Comparison of ENCODE assay signal across 19 cellular contexts in the genomic region with DNA sequence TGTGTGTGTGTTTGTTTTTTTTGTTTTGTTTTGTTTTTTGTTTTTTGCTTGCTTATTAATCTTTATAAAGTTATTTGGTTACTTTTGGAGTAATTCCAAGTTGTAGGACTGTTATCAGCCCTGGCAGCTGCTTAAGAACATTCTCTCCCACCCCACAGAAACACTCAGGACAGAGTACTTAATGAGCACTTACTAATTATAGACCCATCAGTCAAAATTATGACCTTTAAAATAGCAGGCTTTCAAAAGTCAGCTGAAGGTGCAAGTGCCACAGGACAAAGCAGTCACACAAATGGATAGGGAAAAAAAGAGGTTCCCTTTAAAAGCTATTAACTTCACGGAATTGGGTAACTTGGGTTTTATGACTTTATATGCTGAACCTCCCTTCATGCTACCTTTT.
DNase-seq lines count a peak whose midpoint lies in the region; ATAC-seq, FAIRE-seq and TF ChIP-seq lines count a peak whose summit lies in the region.
"Had no signal": no experiment of that assay in that cellular context is flagged by ENCODE, and none has a peak within 500 bp of the region (broad histone marks: within the 10 kb centered on the region; RNA-seq: fewer than 3 reads in every experiment).

No MANE protein-coding gene starts in this region.

- BruUV-seq in GM12878 (replicated peaks; lab: Mats Ljungman, UMichigan) = no TSS peak

- no peak for TF ChIP-seq RAD21 in GM12878 (IDR thresholded peaks at IDR 0.05; ENCODE audit: insufficient read depth, low read depth, low read length)

- H3K9me3 ChIP-seq in GM12878 (replicated peaks; ENCODE audit: control insufficient read depth, insufficient read depth, low read length) = no peaks in the 10 kb centered on the region
- no peaks in the 10 kb centered on the region for H3K9me3 ChIP-seq in osteoblast (ENCODE audit: low read depth, low read length)

- RAD21 ChIA-PET in GM12878 (lab: Charles Lee; ENCODE audit: unreplicated experiment) = no interaction called here

- H3K4me1 ChIP-seq in GM12878 (ENCODE audit: control insufficient read depth, insufficient read depth, low read length) (no peaks in the 10 kb centered on the region), osteoblast (ENCODE audit: insufficient read depth, low read length) (no peaks in the 10 kb centered on the region)

- peak; percentile 88 for FAIRE-seq in GM12878 (lab: Jason Lieb, UNC)
- FAIRE-seq: A204.1, H1 had no signal

- POLR2A ChIA-PET in GM12878 (lab: Charles Lee) = no interaction called here

- no peaks in the 10 kb centered on the region for H4K20me1 ChIP-seq in GM12878 (ENCODE audit: control insufficient read depth, insufficient read depth)
- H4K20me1 ChIP-seq in osteoblast (ENCODE audit: insufficient read depth, low read length) = no peaks in the 10 kb centered on the region

- H3K9ac ChIP-seq in GM12878 (ENCODE audit: control insufficient read depth, insufficient read depth, low read length) = no peak overlapping the region

- CTCF ChIA-PET in GM12878 (lab: Yijun Ruan, JAX) = interaction anchor here (0.7 kb wide), 1 partner anchor 667 kb away, joined by 3 read pairs; no protein-coding TSS in a partner anchor

- H3K4me2 ChIP-seq in GM12878 (ENCODE audit: control insufficient read depth, insufficient read depth) = no peak overlapping the region
- no peak overlapping the region for H3K4me2 ChIP-seq in osteoblast (ENCODE audit: insufficient read depth, low read length)

- 0% methylated on average over 1 of the region's 1 CpG for WGBS in GM12878 (ENCODE audit: insufficient coverage, insufficient replicate concordance, low lambda C conversion rate, missing lambda C conversion rate)

- intact Hi-C loops in Right ventricle myocardium inferior (cut with DNase I) (loop anchor here (2.0 kb wide), 1 partner anchor 21 kb away; no protein-coding TSS in a partner anchor), cardiac septum (cut with DNase I) (no loop called here), GM12878 (cut with micrococcal nuclease; ENCODE audit: unreplicated experiment) (no loop called here), left ventricle myocardium superior (cut with micrococcal nuclease) (no loop called here)

- DNase-seq in Right ventricle myocardium inferior (ENCODE audit: missing footprints) = no peak
- DNase-seq in cardiac septum (ENCODE audit: low spot score) = no peak
- no peak for DNase-seq in GM12878 (ENCODE audit: low read depth, low spot score)
- no peak for DNase-seq in left ventricle myocardium superior
- no peak for DNase-seq in stimulated activated naive CD4-positive, alpha-beta T cell treated with Interleukin-2 at 50 U/mL for 16 hours (lab: John Stamatoyannopoulos, UW)
- no peak for DNase-seq in NCI-H2196 (lab: John Stamatoyannopoulos, UW; ENCODE audit: unreplicated experiment)
- DNase-seq in osteoblast (ENCODE audit: insufficient read length, low spot score, missing footprints) = no peak
- DNase-seq: Calu3; CD4-positive, alpha-beta T cell; DMS53; NCI-H1436 treated with DMSO at 0.1 percent for 48 hours; NCI-H2029; NCI-H226; NCI-H524 treated with DMSO at 0.1 percent for 48 hours; RPMI8226; T-helper 1 cell had no signal

- H3K36me3 ChIP-seq in GM12878 (ENCODE audit: control insufficient read depth in 2 of 2, insufficient read depth in 2 of 2, low read length in 1 of 2) (no peaks in the 10 kb centered on the region), osteoblast (ENCODE audit: insufficient read depth, low read length) (no peaks in the 10 kb centered on the region)

- no peaks in the 10 kb centered on the region for H3K79me2 ChIP-seq in GM12878 (ENCODE audit: control insufficient read depth, insufficient read depth, low read length)
- H3K79me2 ChIP-seq in osteoblast (ENCODE audit: insufficient read depth, low read length) = no peaks in the 10 kb centered on the region

- TF ChIP-seq EP300 in GM12878 (IDR thresholded peaks at IDR 0.05; ENCODE audit: borderline replicate concordance in 1 of 2, control insufficient read depth in 1 of 2, low read depth in 2 of 2, low read length in 2 of 2) = no peak

- H3K27ac ChIP-seq in GM12878 (ENCODE audit: control insufficient read depth, insufficient read depth) (no peak overlapping the region), osteoblast (ENCODE audit: low read depth, low read length) (no peak overlapping the region)

- H3K4me3 ChIP-seq in GM12878 (no peak overlapping the region), osteoblast (ENCODE audit: insufficient read depth, low read length) (no peak overlapping the region)

- ATAC-seq in Right ventricle myocardium inferior (peak; percentile 85), GM12878 (no peak), left ventricle myocardium superior (peak; percentile 97), GM18873 (IDR thresholded peaks at IDR 0.05; ENCODE audit: low FRiP score, unreplicated experiment) (no peak)

- TF ChIP-seq POLR2A in GM12878 (IDR thresholded peaks at IDR 0.05; ENCODE audit: low read depth, low read length) = no peak

- H2AFZ ChIP-seq in GM12878 (ENCODE audit: control insufficient read depth, low read depth, low read length) (no peak overlapping the region), osteoblast (ENCODE audit: low read length) (no peak overlapping the region)

- in situ Hi-C loops in GM12878 (cut with MboI) = no loop called here

- SMC1A ChIA-PET in GM12878 (lab: Charles Lee; ENCODE audit: uncharacterized antibody, unreplicated experiment) = interaction anchor here (0.9 kb wide), 1 partner anchor 190 kb away, joined by 3 read pairs; no protein-coding TSS in a partner anchor

- no peak for TF ChIP-seq CTCF in GM12878 (IDR thresholded peaks at IDR 0.05 in 2 of 3, conservative IDR thresholded peaks at IDR 0.05 in 1 of 3; ENCODE audit: control insufficient read depth in 2 of 3, extremely low read depth in 1 of 3, insufficient read depth in 1 of 3, low read depth in 3 of 3, low read length in 3 of 3)
- TF ChIP-seq CTCF in osteoblast (IDR thresholded peaks at IDR 0.05; ENCODE audit: extremely low read depth, low read depth, low read length) = no peak

- no peaks in the 10 kb centered on the region for H3K27me3 ChIP-seq in GM12878 (replicated peaks in 1 of 2; ENCODE audit: control insufficient read depth in 2 of 2, insufficient read depth in 2 of 2, low read length in 1 of 2)
- H3K27me3 ChIP-seq in osteoblast (ENCODE audit: insufficient read depth, low read length) = no peaks in the 10 kb centered on the region

TF ChIP-seq in GM12878, 131 proteins besides CTCF, POLR2A, EP300 and RAD21:
- no peak for TF ChIP-seq EGR1 (IDR thresholded peaks at IDR 0.05; ENCODE audit: borderline replicate concordance in 1 of 2, low read depth in 2 of 2, low read length in 2 of 2)
- TF ChIP-seq HDAC6 (IDR thresholded peaks at IDR 0.05; ENCODE audit: unreplicated experiment) = no peak
- no peak for TF ChIP-seq IKZF2 (IDR thresholded peaks at IDR 0.05)
- no peak for TF ChIP-seq YBX1 (IDR thresholded peaks at IDR 0.05)
- no peak for TF ChIP-seq NKRF (conservative IDR thresholded peaks at IDR 0.05)
- TF ChIP-seq NR2F1 (conservative IDR thresholded peaks at IDR 0.05) = no peak
- TF ChIP-seq ZNF217 (IDR thresholded peaks at IDR 0.05) = no peak
- no peak for TF ChIP-seq BHLHE40 (IDR thresholded peaks at IDR 0.05; ENCODE audit: borderline replicate concordance in 1 of 2, low read depth in 2 of 2, low read length in 1 of 2)
- TF ChIP-seq PML (IDR thresholded peaks at IDR 0.05; ENCODE audit: low read length) = no peak
- no peak for TF ChIP-seq SREBF2 (IDR thresholded peaks at IDR 0.05; ENCODE audit: low read length)
- no peak for TF ChIP-seq POU2F2 (IDR thresholded peaks at IDR 0.05; ENCODE audit: borderline replicate concordance, low read depth, low read length)
- TF ChIP-seq HSF1 (IDR thresholded peaks at IDR 0.05; ENCODE audit: low read depth, low read length) = no peak
- no peak for TF ChIP-seq SREBF1 (IDR thresholded peaks at IDR 0.05; ENCODE audit: low read length)
- no peak for TF ChIP-seq BACH1 (IDR thresholded peaks at IDR 0.05; ENCODE audit: borderline replicate concordance)
- TF ChIP-seq RELA (IDR thresholded peaks at IDR 0.05; ENCODE audit: borderline replicate concordance, partially characterized antibody) = no peak
- TF ChIP-seq JUND (IDR thresholded peaks at IDR 0.05; ENCODE audit: low read depth, low read length) = no peak
- no peak for TF ChIP-seq GATAD2B (conservative IDR thresholded peaks at IDR 0.05; ENCODE audit: low read depth)
- no peak for TF ChIP-seq RB1 (IDR thresholded peaks at IDR 0.05; ENCODE audit: borderline replicate concordance)
- no peak for TF ChIP-seq TCF3 (IDR thresholded peaks at IDR 0.05; ENCODE audit: borderline replicate concordance, insufficient read depth, low read depth, low read length)

Comparison
In these comparisons a context has a peak if more than half of its experiments do, and no peak if none do; other contexts are left out.
1. ATAC-seq: peak in Right ventricle myocardium inferior (single experiment) and left ventricle myocardium superior (single experiment); none in GM12878 (single experiment) and GM18873 (single experiment).